Comparison of ENCODE assay signal across 1 cellular context in the genomic region with DNA sequence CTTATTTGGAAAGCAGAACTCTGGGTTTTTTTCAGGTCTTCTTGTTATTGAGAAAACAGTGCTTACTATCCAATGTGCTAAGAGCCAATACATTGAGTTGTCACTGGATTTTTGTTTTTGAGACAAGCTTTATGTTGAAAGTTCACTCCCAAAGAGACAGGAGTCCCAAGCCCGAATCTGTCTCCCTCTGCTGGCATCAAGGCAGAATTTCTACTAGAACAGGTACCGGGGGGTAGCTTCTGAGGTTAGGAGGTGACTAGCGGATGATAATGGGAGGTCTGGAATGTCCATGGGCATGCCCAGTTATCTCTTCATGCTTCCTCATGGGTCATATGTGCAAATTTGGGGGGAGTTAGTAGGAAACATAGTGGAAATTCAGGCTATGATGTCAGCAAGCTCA.
TF ChIP-seq lines count a peak whose summit lies in the region.

No MANE protein-coding gene starts in this region.

TF ChIP-seq in liver, 16 proteins besides CTCF, POLR2A, EP300 and RAD21 (continued from another document):
- TF ChIP-seq, protein P1, sequence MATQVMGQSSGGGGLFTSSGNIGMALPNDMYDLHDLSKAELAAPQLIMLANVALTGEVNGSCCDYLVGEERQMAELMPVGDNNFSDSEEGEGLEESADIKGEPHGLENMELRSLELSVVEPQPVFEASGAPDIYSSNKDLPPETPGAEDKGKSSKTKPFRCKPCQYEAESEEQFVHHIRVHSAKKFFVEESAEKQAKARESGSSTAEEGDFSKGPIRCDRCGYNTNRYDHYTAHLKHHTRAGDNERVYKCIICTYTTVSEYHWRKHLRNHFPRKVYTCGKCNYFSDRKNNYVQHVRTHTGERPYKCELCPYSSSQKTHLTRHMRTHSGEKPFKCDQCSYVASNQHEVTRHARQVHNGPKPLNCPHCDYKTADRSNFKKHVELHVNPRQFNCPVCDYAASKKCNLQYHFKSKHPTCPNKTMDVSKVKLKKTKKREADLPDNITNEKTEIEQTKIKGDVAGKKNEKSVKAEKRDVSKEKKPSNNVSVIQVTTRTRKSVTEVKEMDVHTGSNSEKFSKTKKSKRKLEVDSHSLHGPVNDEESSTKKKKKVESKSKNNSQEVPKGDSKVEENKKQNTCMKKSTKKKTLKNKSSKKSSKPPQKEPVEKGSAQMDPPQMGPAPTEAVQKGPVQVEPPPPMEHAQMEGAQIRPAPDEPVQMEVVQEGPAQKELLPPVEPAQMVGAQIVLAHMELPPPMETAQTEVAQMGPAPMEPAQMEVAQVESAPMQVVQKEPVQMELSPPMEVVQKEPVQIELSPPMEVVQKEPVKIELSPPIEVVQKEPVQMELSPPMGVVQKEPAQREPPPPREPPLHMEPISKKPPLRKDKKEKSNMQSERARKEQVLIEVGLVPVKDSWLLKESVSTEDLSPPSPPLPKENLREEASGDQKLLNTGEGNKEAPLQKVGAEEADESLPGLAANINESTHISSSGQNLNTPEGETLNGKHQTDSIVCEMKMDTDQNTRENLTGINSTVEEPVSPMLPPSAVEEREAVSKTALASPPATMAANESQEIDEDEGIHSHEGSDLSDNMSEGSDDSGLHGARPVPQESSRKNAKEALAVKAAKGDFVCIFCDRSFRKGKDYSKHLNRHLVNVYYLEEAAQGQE (IDR thresholded peaks at IDR 0.05) = no peak
- TF ChIP-seq NR2F2 (IDR thresholded peaks at IDR 0.05) (no peak), HNF4A (conservative IDR thresholded peaks at IDR 0.05) (no peak), GABPA (IDR thresholded peaks at IDR 0.05 in 1 of 2, conservative IDR thresholded peaks at IDR 0.05 in 1 of 2) (no peak), FOXA2 (IDR thresholded peaks at IDR 0.05) (no peak), FOXA1 (IDR thresholded peaks at IDR 0.05) (no peak), TAF1 (conservative IDR thresholded peaks at IDR 0.05) (no peak), SP1 (IDR thresholded peaks at IDR 0.05) (no peak)
- TF ChIP-seq, protein P2, sequence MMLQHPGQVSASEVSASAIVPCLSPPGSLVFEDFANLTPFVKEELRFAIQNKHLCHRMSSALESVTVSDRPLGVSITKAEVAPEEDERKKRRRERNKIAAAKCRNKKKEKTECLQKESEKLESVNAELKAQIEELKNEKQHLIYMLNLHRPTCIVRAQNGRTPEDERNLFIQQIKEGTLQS (IDR thresholded peaks at IDR 0.05) = no peak
